ENCODE assay signal across 1 cellular context in genomic region chr6:34391711-34392496, GRCh38.
TF ChIP-seq lines count a peak whose summit lies in the region.

No MANE protein-coding gene starts in this region.

TF ChIP-seq in HEK293, 187 proteins besides CTCF, POLR2A, EP300 and RAD21 (continued from another document):
- TF ChIP-seq, protein P1, sequence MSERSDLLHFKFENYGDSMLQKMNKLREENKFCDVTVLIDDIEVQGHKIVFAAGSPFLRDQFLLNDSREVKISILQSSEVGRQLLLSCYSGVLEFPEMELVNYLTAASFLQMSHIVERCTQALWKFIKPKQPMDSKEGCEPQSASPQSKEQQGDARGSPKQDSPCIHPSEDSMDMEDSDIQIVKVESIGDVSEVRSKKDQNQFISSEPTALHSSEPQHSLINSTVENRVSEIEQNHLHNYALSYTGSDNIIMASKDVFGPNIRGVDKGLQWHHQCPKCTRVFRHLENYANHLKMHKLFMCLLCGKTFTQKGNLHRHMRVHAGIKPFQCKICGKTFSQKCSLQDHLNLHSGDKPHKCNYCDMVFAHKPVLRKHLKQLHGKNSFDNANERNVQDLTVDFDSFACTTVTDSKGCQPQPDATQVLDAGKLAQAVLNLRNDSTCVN (tag by site-specific recombination; optimal IDR thresholded peaks at IDR 0.05), result peak; percentile 77
- TF ChIP-seq ZNF398 (tag by site-specific recombination; IDR thresholded peaks at IDR 0.05) (peak; percentile 68), ZNF362 (tag by site-specific recombination; IDR thresholded peaks at IDR 0.05) (no peak), ZNF2 (tag by site-specific recombination; IDR thresholded peaks at IDR 0.05) (peak; percentile 77), ZNF423 (tag by site-specific recombination; IDR thresholded peaks at IDR 0.05) (no peak), ZNF843 (tag by site-specific recombination; IDR thresholded peaks at IDR 0.05) (peak; percentile 25; the same call in 1 of the 2 replicates), KLF10 (tag by site-specific recombination; IDR thresholded peaks at IDR 0.05) (peak; percentile 18; the same call in 1 of the 2 replicates), ZNF140 (tag by site-specific recombination; IDR thresholded peaks at IDR 0.05) (no peak), ZNF777 (tag by site-specific recombination; IDR thresholded peaks at IDR 0.05; ENCODE audit: borderline replicate concordance) (peak; percentile 14; the same call in 1 of the 2 replicates), ZEB2 (tag by site-specific recombination; IDR thresholded peaks at IDR 0.05) (peak; percentile 68), ZFP3 (tag by site-specific recombination; IDR thresholded peaks at IDR 0.05; ENCODE audit: low read depth) (no peak)
TF ChIP-seq in HEK293: peak in this region for 44.
